In genomic region chr12:42252645-42253044, GRCh38 we compare ENCODE assay signal across 2 cellular contexts. TPM values are rescaled to one million over a fixed set of nuclear protein-coding genes. Genes with fewer than 3 reads are reported as not detected.
DNase-seq lines count a peak whose midpoint lies in the region; ATAC-seq, FAIRE-seq and TF ChIP-seq lines count a peak whose summit lies in the region.
"Not testable (repeated sequence)": the region's sequence is repeated elsewhere in the genome, so short reads cannot be mapped to it uniquely, and the experiment has no call there.

No MANE protein-coding gene starts in this region.

- H3K4me1 ChIP-seq in HEK293 (ENCODE audit: control insufficient read depth, insufficient read depth, low read length); K562 (replicated peaks in 1 of 2; ENCODE audit: control insufficient read depth in 2 of 2, insufficient read depth in 2 of 2, low read length in 2 of 2): not testable (repeated sequence)

- not testable (repeated sequence) for H3K27me3 ChIP-seq in K562 (ENCODE audit: control insufficient read depth in 2 of 2, insufficient read depth in 2 of 2, low read length in 2 of 2)

- not testable (repeated sequence) for H3K9ac ChIP-seq in K562 (ENCODE audit: insufficient read depth in 1 of 2, low read depth in 2 of 2, low read length in 2 of 2)

- in situ Hi-C loops in K562 (cut with MboI): not testable (repeated sequence)

- not testable (repeated sequence) for DNase-seq in K562 (ENCODE audit: extremely low read depth in 1 of 4, low spot score in 3 of 4)

- intact Hi-C loops in K562 (cut with micrococcal nuclease): not testable (repeated sequence)

- not testable (repeated sequence) for ATAC-seq in K562

- not testable (repeated sequence) for H2AFZ ChIP-seq in K562 (ENCODE audit: low read depth, low read length)

- not testable (repeated sequence) for H3K9me1 ChIP-seq in K562 (ENCODE audit: control insufficient read depth, insufficient read depth, low read length)

- not testable (repeated sequence) for H3K4me2 ChIP-seq in K562 (ENCODE audit: insufficient read depth, low read length)

- TF ChIP-seq RAD21 in K562 (CRISPR knock-in tag; conservative IDR thresholded peaks at IDR 0.05 in 1 of 2, IDR thresholded peaks at IDR 0.05 in 1 of 2): not testable (repeated sequence)

- not testable (repeated sequence) for FAIRE-seq in K562 (lab: Jason Lieb, UNC)

- H3K4me3 ChIP-seq in HEK293 (ENCODE audit: low read depth, low read length); K562: not testable (repeated sequence)

- CTCF ChIA-PET in HEK293 (lab: Yijun Ruan, JAX); K562 (lab: Yijun Ruan, JAX; ENCODE audit: low intra/inter-chr PET ratio): not testable (repeated sequence)

- not testable (repeated sequence) for H4K20me1 ChIP-seq in K562 (replicated peaks; ENCODE audit: control insufficient read depth, insufficient read depth, low read length)

- H3K27ac ChIP-seq in HEK293 (ENCODE audit: extremely low read depth, low read depth, low read length); K562 (ENCODE audit: extremely low read depth, low read depth, low read length): not testable (repeated sequence)

- not testable (repeated sequence) for H3K36me3 ChIP-seq in HEK293 (ENCODE audit: control insufficient read depth in 2 of 2, insufficient read depth in 1 of 2, low read length in 2 of 2); K562 (ENCODE audit: control insufficient read depth, insufficient read depth, low read length)

- 0% methylated on average over 1 of the region's 1 CpG for WGBS in K562 (ENCODE audit: insufficient coverage, low coverage, missing lambda C conversion rate)

- not testable (repeated sequence) for H3K79me2 ChIP-seq in K562 (ENCODE audit: control insufficient read depth, insufficient read depth, low read length)

- not testable (repeated sequence) for BruUV-seq in K562 (replicated peaks; lab: Mats Ljungman, UMichigan)

- not testable (repeated sequence) for TF ChIP-seq POLR2A in K562 (conservative IDR thresholded peaks at IDR 0.05)

- not testable (repeated sequence) for H3K9me3 ChIP-seq in HEK293 (ENCODE audit: control insufficient read depth, insufficient read depth, low read depth, low read length); K562 (replicated peaks; ENCODE audit: control insufficient read depth, insufficient read depth, low read depth, low read length)

- not testable (repeated sequence) for TF ChIP-seq CTCF in HEK293 (tag by site-specific recombination; IDR thresholded peaks at IDR 0.05); K562 (IDR thresholded peaks at IDR 0.05 in 2 of 3, conservative IDR thresholded peaks at IDR 0.05 in 1 of 3; ENCODE audit: insufficient read depth in 2 of 3, low read depth in 1 of 3, low read length in 3 of 3)

- TF ChIP-seq EP300 in K562 (IDR thresholded peaks at IDR 0.05; ENCODE audit: low read length): not testable (repeated sequence)

- POLR2A ChIA-PET in HEK293 (lab: Yijun Ruan, JAX); K562 (lab: Yijun Ruan, JAX): not testable (repeated sequence)

TF ChIP-seq in HEK293, 187 proteins besides CTCF, POLR2A, EP300 and RAD21:
- TF ChIP-seq ZNF529 (tag by site-specific recombination; IDR thresholded peaks at IDR 0.05; ENCODE audit: insufficient replicate concordance): peak; percentile 68

TF ChIP-seq in K562, 482 proteins besides CTCF, POLR2A, EP300 and RAD21:
- peak; percentile 91 for TF ChIP-seq ZNF507 (tag; conservative IDR thresholded peaks at IDR 0.05)

RNA-seq across cellular contexts. Expression of gene YAF2, which starts 14.6 kb away (rescaled TPM):
- 29.9 and 96.3 TPM in 2 replicates for total RNA-seq in K562 (2011; cell fraction: chromatin; rRNA removed; ENCODE audit: low replicate concordance)
- total RNA-seq in K562 (2011; cell fraction: nucleolus; rRNA removed): 17.0 and 22.8 TPM in 2 replicates
- 44.9 and 92.1 TPM in 2 replicates for total RNA-seq in K562 (2011; cell fraction: nucleoplasm; rRNA removed)
- total RNA-seq in K562 (2014; rRNA removed) (10.6 and 12.4 TPM in 2 replicates), K562 (2014; rRNA removed; fragmentation: Illumina TruSeq; extraction: Trizol) (22.0 and 22.3 TPM in 2 replicates), K562 (2015; rRNA removed; fragmentation: Illumina TruSeq; extraction: Trizol) (15.9 and 20.3 TPM in 2 replicates), K562 (2021) (25.4 and 26.4 TPM in 2 replicates)
- polyA plus RNA-seq in K562 (2011; rRNA removed) (17.4 and 26.1 TPM in 2 replicates), K562 (2014; fragmentation: Illumina TruSeq; extraction: Trizol) (19.1 and 22.9 TPM in 2 replicates), K562 (2014; fragmentation: Nextera tagmentation; extraction: Ambion mirVana) (10 to 100 TPM; 14.9 to 19.6 TPM), K562 (2014; rRNA removed) (18.1 and 21.3 TPM in 2 replicates)
- 3.4 and 7.8 TPM in 2 replicates for polyA plus RNA-seq in K562 (2011; cell fraction: cytosol; rRNA removed)
- polyA plus RNA-seq in K562 (2011; cell fraction: nucleus; rRNA removed): 16.3 and 17.4 TPM in 2 replicates
- 14.2 and 16.2 TPM in 2 replicates for polyA plus RNA-seq in K562 (2012)
- 17.9 and 20.4 TPM in 2 replicates for polyA minus RNA-seq in K562 (2011; rRNA and poly(A)+ RNA removed)
- polyA minus RNA-seq in K562 (2011; cell fraction: cytosol; rRNA and poly(A)+ RNA removed): 14.8 and 19.3 TPM in 2 replicates
- polyA minus RNA-seq in K562 (2011; cell fraction: nucleus; rRNA and poly(A)+ RNA removed): 23.6 and 27.1 TPM in 2 replicates
